Comparison of ENCODE assay signal across 2 cellular contexts in the genomic region with DNA sequence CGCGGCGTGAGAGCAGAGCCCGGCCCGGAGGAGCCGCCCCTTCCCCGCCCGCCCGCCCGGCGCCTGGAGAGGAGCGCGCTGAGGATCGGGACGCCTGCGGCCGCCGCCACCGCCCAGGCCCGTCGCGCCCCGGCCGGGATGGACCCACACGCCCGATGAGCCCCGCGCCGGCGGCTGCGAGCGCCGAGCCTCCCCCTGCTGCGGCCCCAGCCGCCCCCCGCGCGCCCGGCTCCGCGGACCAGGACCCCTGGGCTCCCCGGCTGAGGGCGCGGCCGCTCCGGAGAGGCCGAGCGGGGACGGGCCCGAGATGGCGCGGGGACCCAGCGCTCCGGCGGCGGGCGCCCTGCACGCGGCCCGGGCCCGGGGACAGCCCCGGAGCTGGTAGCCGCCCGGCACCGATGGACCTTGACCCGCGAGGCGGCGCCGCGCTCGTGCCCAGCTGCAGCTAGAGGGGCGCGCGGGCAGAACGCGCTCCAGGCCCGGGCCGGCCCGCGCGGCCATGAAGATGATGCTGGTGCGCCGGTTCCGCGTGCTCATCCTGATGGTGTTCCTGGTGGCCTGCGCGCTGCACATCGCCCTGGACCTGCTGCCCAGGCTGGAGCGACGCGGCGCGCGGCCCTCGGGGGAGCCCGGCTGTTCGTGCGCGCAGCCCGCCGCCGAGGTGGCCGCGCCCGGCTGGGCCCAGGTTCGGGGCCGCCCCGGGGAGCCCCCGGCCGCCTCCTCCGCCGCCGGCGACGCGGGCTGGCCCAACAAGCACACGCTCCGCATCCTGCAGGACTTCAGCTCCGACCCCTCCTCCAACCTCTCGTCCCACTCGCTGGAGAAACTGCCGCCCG.
TF ChIP-seq lines count a peak whose summit lies in the region.

No MANE protein-coding gene starts in this region.

TF ChIP-seq in SK-N-SH, 30 proteins besides CTCF, POLR2A, EP300 and RAD21 (continued from another document):
- TF ChIP-seq, protein P1, sequence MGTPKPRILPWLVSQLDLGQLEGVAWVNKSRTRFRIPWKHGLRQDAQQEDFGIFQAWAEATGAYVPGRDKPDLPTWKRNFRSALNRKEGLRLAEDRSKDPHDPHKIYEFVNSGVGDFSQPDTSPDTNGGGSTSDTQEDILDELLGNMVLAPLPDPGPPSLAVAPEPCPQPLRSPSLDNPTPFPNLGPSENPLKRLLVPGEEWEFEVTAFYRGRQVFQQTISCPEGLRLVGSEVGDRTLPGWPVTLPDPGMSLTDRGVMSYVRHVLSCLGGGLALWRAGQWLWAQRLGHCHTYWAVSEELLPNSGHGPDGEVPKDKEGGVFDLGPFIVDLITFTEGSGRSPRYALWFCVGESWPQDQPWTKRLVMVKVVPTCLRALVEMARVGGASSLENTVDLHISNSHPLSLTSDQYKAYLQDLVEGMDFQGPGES (IDR thresholded peaks at IDR 0.05; ENCODE audit: low read depth, low read length): no peak
- no peak for TF ChIP-seq SIN3A (IDR thresholded peaks at IDR 0.05; ENCODE audit: borderline replicate concordance, low read depth, low read length)
- no peak for TF ChIP-seq SMC3 (IDR thresholded peaks at IDR 0.05; ENCODE audit: low read depth, low read length)
- TF ChIP-seq ELF1 (IDR thresholded peaks at IDR 0.05): no peak
- TF ChIP-seq, protein P2, sequence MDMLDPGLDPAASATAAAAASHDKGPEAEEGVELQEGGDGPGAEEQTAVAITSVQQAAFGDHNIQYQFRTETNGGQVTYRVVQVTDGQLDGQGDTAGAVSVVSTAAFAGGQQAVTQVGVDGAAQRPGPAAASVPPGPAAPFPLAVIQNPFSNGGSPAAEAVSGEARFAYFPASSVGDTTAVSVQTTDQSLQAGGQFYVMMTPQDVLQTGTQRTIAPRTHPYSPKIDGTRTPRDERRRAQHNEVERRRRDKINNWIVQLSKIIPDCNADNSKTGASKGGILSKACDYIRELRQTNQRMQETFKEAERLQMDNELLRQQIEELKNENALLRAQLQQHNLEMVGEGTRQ (IDR thresholded peaks at IDR 0.05; ENCODE audit: borderline replicate concordance, low read depth, low read length): no peak
- TF ChIP-seq TCF12 (IDR thresholded peaks at IDR 0.05): no peak

TF ChIP-seq in SK-N-SH treated with all-trans-retinoic acid at 6 μM for 48 hours, 23 proteins besides CTCF, POLR2A, EP300 and RAD21 (continued from another document):
- TF ChIP-seq, protein P3, sequence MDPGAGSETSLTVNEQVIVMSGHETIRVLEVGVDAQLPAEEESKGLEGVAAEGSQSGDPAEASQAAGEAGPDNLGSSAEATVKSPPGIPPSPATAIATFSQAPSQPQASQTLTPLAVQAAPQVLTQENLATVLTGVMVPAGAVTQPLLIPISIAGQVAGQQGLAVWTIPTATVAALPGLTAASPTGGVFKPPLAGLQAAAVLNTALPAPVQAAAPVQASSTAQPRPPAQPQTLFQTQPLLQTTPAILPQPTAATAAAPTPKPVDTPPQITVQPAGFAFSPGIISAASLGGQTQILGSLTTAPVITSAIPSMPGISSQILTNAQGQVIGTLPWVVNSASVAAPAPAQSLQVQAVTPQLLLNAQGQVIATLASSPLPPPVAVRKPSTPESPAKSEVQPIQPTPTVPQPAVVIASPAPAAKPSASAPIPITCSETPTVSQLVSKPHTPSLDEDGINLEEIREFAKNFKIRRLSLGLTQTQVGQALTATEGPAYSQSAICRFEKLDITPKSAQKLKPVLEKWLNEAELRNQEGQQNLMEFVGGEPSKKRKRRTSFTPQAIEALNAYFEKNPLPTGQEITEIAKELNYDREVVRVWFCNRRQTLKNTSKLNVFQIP (CRISPR knock-in tag; IDR thresholded peaks at IDR 0.05; ENCODE audit: borderline replicate concordance, low read depth): no peak
- TF ChIP-seq PPARA (CRISPR knock-in tag; IDR thresholded peaks at IDR 0.05; ENCODE audit: borderline replicate concordance): no peak
- TF ChIP-seq ZFP3 (CRISPR knock-in tag; IDR thresholded peaks at IDR 0.05): no peak
- TF ChIP-seq ZNF565 (CRISPR knock-in tag; conservative IDR thresholded peaks at IDR 0.05; ENCODE audit: low read depth): no peak
- TF ChIP-seq GLIS3 (CRISPR knock-in tag; IDR thresholded peaks at IDR 0.05): no peak
- TF ChIP-seq TCF4 (CRISPR knock-in tag; IDR thresholded peaks at IDR 0.05; ENCODE audit: borderline replicate concordance): no peak
- TF ChIP-seq ISL1 (CRISPR knock-in tag; IDR thresholded peaks at IDR 0.05): no peak
- no peak for TF ChIP-seq BACH2 (CRISPR knock-in tag; IDR thresholded peaks at IDR 0.05; ENCODE audit: borderline replicate concordance)
- TF ChIP-seq ARNTL (CRISPR knock-in tag; IDR thresholded peaks at IDR 0.05; ENCODE audit: borderline replicate concordance, low read depth): no peak
- TF ChIP-seq, protein P4, sequence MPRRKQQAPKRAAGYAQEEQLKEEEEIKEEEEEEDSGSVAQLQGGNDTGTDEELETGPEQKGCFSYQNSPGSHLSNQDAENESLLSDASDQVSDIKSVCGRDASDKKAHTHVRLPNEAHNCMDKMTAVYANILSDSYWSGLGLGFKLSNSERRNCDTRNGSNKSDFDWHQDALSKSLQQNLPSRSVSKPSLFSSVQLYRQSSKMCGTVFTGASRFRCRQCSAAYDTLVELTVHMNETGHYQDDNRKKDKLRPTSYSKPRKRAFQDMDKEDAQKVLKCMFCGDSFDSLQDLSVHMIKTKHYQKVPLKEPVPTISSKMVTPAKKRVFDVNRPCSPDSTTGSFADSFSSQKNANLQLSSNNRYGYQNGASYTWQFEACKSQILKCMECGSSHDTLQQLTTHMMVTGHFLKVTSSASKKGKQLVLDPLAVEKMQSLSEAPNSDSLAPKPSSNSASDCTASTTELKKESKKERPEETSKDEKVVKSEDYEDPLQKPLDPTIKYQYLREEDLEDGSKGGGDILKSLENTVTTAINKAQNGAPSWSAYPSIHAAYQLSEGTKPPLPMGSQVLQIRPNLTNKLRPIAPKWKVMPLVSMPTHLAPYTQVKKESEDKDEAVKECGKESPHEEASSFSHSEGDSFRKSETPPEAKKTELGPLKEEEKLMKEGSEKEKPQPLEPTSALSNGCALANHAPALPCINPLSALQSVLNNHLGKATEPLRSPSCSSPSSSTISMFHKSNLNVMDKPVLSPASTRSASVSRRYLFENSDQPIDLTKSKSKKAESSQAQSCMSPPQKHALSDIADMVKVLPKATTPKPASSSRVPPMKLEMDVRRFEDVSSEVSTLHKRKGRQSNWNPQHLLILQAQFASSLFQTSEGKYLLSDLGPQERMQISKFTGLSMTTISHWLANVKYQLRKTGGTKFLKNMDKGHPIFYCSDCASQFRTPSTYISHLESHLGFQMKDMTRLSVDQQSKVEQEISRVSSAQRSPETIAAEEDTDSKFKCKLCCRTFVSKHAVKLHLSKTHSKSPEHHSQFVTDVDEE (CRISPR knock-in tag; IDR thresholded peaks at IDR 0.05): no peak
- TF ChIP-seq CSDC2 (CRISPR knock-in tag; IDR thresholded peaks at IDR 0.05): no peak
- TF ChIP-seq, protein P5, sequence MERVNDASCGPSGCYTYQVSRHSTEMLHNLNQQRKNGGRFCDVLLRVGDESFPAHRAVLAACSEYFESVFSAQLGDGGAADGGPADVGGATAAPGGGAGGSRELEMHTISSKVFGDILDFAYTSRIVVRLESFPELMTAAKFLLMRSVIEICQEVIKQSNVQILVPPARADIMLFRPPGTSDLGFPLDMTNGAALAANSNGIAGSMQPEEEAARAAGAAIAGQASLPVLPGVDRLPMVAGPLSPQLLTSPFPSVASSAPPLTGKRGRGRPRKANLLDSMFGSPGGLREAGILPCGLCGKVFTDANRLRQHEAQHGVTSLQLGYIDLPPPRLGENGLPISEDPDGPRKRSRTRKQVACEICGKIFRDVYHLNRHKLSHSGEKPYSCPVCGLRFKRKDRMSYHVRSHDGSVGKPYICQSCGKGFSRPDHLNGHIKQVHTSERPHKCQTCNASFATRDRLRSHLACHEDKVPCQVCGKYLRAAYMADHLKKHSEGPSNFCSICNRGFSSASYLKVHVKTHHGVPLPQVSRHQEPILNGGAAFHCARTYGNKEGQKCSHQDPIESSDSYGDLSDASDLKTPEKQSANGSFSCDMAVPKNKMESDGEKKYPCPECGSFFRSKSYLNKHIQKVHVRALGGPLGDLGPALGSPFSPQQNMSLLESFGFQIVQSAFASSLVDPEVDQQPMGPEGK (CRISPR knock-in tag; IDR thresholded peaks at IDR 0.05; ENCODE audit: borderline replicate concordance): no peak
- TF ChIP-seq RARB (CRISPR knock-in tag; IDR thresholded peaks at IDR 0.05): no peak
- no peak for TF ChIP-seq ZNF8 (CRISPR knock-in tag; IDR thresholded peaks at IDR 0.05)
